Comparison of ENCODE assay signal across 18 cellular contexts in genomic region chr4:184397516-184398163, GRCh38.
A peak's percentile ranks its signal among the peaks of the same experiment; 100 is the strongest.
DNase-seq lines count a peak whose midpoint lies in the region; ATAC-seq and TF ChIP-seq lines count a peak whose summit lies in the region.
"Had no signal": no experiment of that assay in that cellular context is flagged by ENCODE, and none has a peak within 500 bp of the region (broad histone marks: within the 10 kb centered on the region; RNA-seq: fewer than 3 reads in every experiment).

No MANE protein-coding gene starts in this region.

- ATAC-seq in central memory CD8-positive, alpha-beta T cell (replicated peaks; ENCODE audit: extremely low read depth, poor library complexity, severe bottlenecking): no peak
- peak; percentile 52 for ATAC-seq in left lobe of liver
- no peak for ATAC-seq in GM21723 (IDR thresholded peaks at IDR 0.05; ENCODE audit: unreplicated experiment)
- ATAC-seq: left colon had no signal

- H3K4me1 Mint-ChIP-seq in activated naive CD4-positive, alpha-beta T cell treated with anti-CD3 and anti-CD28 coated beads, Interleukin-2, amount 50 U/mL, for 24 hours: peaks cover 27% of the 10 kb centered on the region
- peaks cover 22% of the 10 kb centered on the region for H3K4me1 Mint-ChIP-seq in central memory CD8-positive, alpha-beta T cell

- peak overlapping the region; percentile 82 for H3K27ac ChIP-seq in temporal lobe (ENCODE audit: low read depth, low read length)
- H3K27ac ChIP-seq: epithelial cell of prostate, hepatocyte, prostate gland, SJCRH30, thyroid gland had no signal

- no peaks in the 10 kb centered on the region for H3K27me3 Mint-ChIP-seq in activated naive CD4-positive, alpha-beta T cell treated with anti-CD3 and anti-CD28 coated beads, Interleukin-2, amount 50 U/mL, for 24 hours
- no peaks in the 10 kb centered on the region for H3K27me3 Mint-ChIP-seq in central memory CD8-positive, alpha-beta T cell
- H3K27me3 Mint-ChIP-seq: activated CD4-positive, alpha-beta T cell treated with anti-CD3 and anti-CD28 coated beads, Interleukin-2, amount 10 ng/mL, durations not matched to agents 24 days and 14 days had no signal

- TF ChIP-seq CTCF in GM20000 (IDR thresholded peaks at IDR 0.05; ENCODE audit: extremely low read depth, missing control alignments): no peak

- H3K4me3 Mint-ChIP-seq in activated naive CD4-positive, alpha-beta T cell treated with anti-CD3 and anti-CD28 coated beads, Interleukin-2, amount 50 U/mL, for 24 hours: no peak overlapping the region
- H3K4me3 Mint-ChIP-seq in central memory CD8-positive, alpha-beta T cell: no peak overlapping the region
- H3K4me3 Mint-ChIP-seq: activated CD4-positive, alpha-beta T cell treated with anti-CD3 and anti-CD28 coated beads, Interleukin-2, amount 10 ng/mL, durations not matched to agents 24 days and 14 days had no signal

- DNase-seq in activated naive CD4-positive, alpha-beta T cell (lab: John Stamatoyannopoulos, UW): no peak
- no peak for DNase-seq in central memory CD8-positive, alpha-beta T cell (ENCODE audit: low spot score in 2 of 2)
- DNase-seq in left lobe of liver (ENCODE audit: low spot score): peak; percentile 43
- DNase-seq in GM20000 (ENCODE audit: low spot score): no peak
- no peak for DNase-seq in NCI-H1105 treated with DMSO at 0.1 percent for 48 hours (lab: John Stamatoyannopoulos, UW)
- DNase-seq: activated CD4-positive, alpha-beta T cell treated with anti-CD3 and anti-CD28 coated beads, Interleukin-2, amount 10 ng/mL, durations not matched to agents 24 days and 14 days; activated T-cell treated with anti-CD3 and anti-CD28 coated beads, Interleukin-2, amount 50 U/mL, for 1 hour; left colon; NCI-H2081 treated with DMSO at 0.1 percent for 48 hours; SJCRH30; T1000; thyroid gland had no signal

- no peaks in the 10 kb centered on the region for H3K9me3 Mint-ChIP-seq in activated naive CD4-positive, alpha-beta T cell treated with anti-CD3 and anti-CD28 coated beads, Interleukin-2, amount 50 U/mL, for 24 hours
- no peaks in the 10 kb centered on the region for H3K9me3 Mint-ChIP-seq in central memory CD8-positive, alpha-beta T cell
- H3K9me3 Mint-ChIP-seq: activated CD4-positive, alpha-beta T cell treated with anti-CD3 and anti-CD28 coated beads, Interleukin-2, amount 10 ng/mL, durations not matched to agents 24 days and 14 days had no signal

- peak overlapping the region; percentile 8 for H3K27ac Mint-ChIP-seq in activated naive CD4-positive, alpha-beta T cell treated with anti-CD3 and anti-CD28 coated beads, Interleukin-2, amount 50 U/mL, for 24 hours
- peak overlapping the region; percentile 59 for H3K27ac Mint-ChIP-seq in central memory CD8-positive, alpha-beta T cell (ENCODE audit: low read depth)

- H3K36me3 Mint-ChIP-seq in activated naive CD4-positive, alpha-beta T cell treated with anti-CD3 and anti-CD28 coated beads, Interleukin-2, amount 50 U/mL, for 24 hours: peaks cover 23% of the 10 kb centered on the region
- H3K36me3 Mint-ChIP-seq in central memory CD8-positive, alpha-beta T cell (ENCODE audit: insufficient read depth): peaks cover 62% of the 10 kb centered on the region
